Comparison of ENCODE assay signal across 12 cellular contexts in genomic region chr5:36502608-36503007, GRCh38.
A peak's percentile ranks its signal among the peaks of the same experiment; 100 is the strongest.
DNase-seq lines count a peak whose midpoint lies in the region; ATAC-seq, FAIRE-seq and TF ChIP-seq lines count a peak whose summit lies in the region.
"Had no signal": no experiment of that assay in that cellular context is flagged by ENCODE, and none has a peak within 500 bp of the region (broad histone marks: within the 10 kb centered on the region; RNA-seq: fewer than 3 reads in every experiment).

No MANE protein-coding gene starts in this region.

- no peak for TF ChIP-seq RAD21 in HepG2 (CRISPR knock-in tag; IDR thresholded peaks at IDR 0.05)

- H3K27ac ChIP-seq in HepG2 (ENCODE audit: extremely low read length, insufficient read depth, low read length) = no peak overlapping the region

- H4K20me1 ChIP-seq in HepG2 (ENCODE audit: insufficient read depth, low read length) = no peaks in the 10 kb centered on the region

- H3K4me1 ChIP-seq in HepG2 (ENCODE audit: insufficient read depth, low read length) = peaks cover 7% of the 10 kb centered on the region; the same call in 1 of the 2 replicates

- H3K4me3 ChIP-seq in AG10803 (ENCODE audit: low read length) = no peak overlapping the region
- H3K4me3 ChIP-seq in MG63 = no peak overlapping the region
- no peak overlapping the region for H3K4me3 ChIP-seq in HepG2 (replicated peaks in 1 of 3; ENCODE audit: insufficient read depth in 1 of 3, low read depth in 2 of 3, low read length in 3 of 3)

- in situ Hi-C loops in HepG2 (cut with HindIII; ENCODE audit: extremely low pct_ligation_motif_present, low pct_unique_long_range_greater_than_20kb) = loop anchor here (5.0 to 25.0 kb wide), 2 partner anchors 85 to 240 kb away; no protein-coding TSS in a partner anchor

- DNase-seq in AG10803 (ENCODE audit: low read depth) = peak; percentile 99
- DNase-seq in MG63 = peak; percentile 81
- peak; percentile 80 for DNase-seq in brain pericyte (ENCODE audit: low read depth, low spot score)
- DNase-seq in HepG2 (ENCODE audit: low spot score) = no peak
- no peak for DNase-seq in HuH-7 (ENCODE audit: low spot score)
- DNase-seq in superior temporal gyrus (ENCODE audit: extremely low spot score) = no peak
- no peak for DNase-seq in NCI-H2227 treated with DMSO at 0.1 percent for 48 hours (lab: John Stamatoyannopoulos, UW)
- DNase-seq: activated T-cell treated with anti-CD3 and anti-CD28 coated beads, Interleukin-2, amount 50 U/mL, for 4 hours; CD4-positive, CD25-positive, alpha-beta regulatory T cell; stimulated activated CD4-positive, alpha-beta T cell treated with anti-CD3 and anti-CD28 coated beads, Interleukin-1b, Interleukin-23, amount 100 ng/mL, for 48 hours had no signal

- FAIRE-seq in HepG2 (lab: Jason Lieb, UNC) = no peak

- no peaks in the 10 kb centered on the region for H3K27me3 ChIP-seq in MG63
- H3K27me3 ChIP-seq in HepG2 (ENCODE audit: control insufficient read depth in 1 of 2, insufficient read depth in 2 of 2, low read length in 2 of 2) = no peaks in the 10 kb centered on the region

- no peak for TF ChIP-seq CTCF in AG10803 (conservative IDR thresholded peaks at IDR 0.05; ENCODE audit: low read length)
- TF ChIP-seq CTCF in HepG2 (CRISPR knock-in tag; IDR thresholded peaks at IDR 0.05) = no peak

- H3K9ac ChIP-seq in HepG2 (ENCODE audit: insufficient read depth, low read depth, low read length) = no peak overlapping the region

- H3K79me2 ChIP-seq in HepG2 (ENCODE audit: insufficient read depth, low read length) = no peaks in the 10 kb centered on the region

- no peaks in the 10 kb centered on the region for H3K9me3 ChIP-seq in MG63
- H3K9me3 ChIP-seq in HepG2 (ENCODE audit: low read length) = no peaks in the 10 kb centered on the region

- H3K36me3 ChIP-seq in MG63 (no peaks in the 10 kb centered on the region), HepG2 (replicated peaks in 1 of 2; ENCODE audit: control insufficient read depth in 1 of 2, insufficient read depth in 2 of 2, low read length in 2 of 2) (no peaks in the 10 kb centered on the region)

- TF ChIP-seq EP300 in HepG2 (IDR thresholded peaks at IDR 0.05; ENCODE audit: low read depth in 2 of 2, low read length in 2 of 2) (no peak), HepG2 (CRISPR knock-in tag; IDR thresholded peaks at IDR 0.05; ENCODE audit: borderline replicate concordance) (no peak)

- BruUV-seq in HepG2 (replicated peaks; lab: Mats Ljungman, UMichigan) = no TSS peak

- ATAC-seq in HepG2 = no peak
- ATAC-seq in GM19324 (IDR thresholded peaks at IDR 0.05; ENCODE audit: low FRiP score, unreplicated experiment) = no peak
- ATAC-seq: activated T-cell treated with anti-CD3 and anti-CD28 coated beads, Interleukin-2, amount 50 U/mL, for 4 hours; natural killer cell treated with Interleukin-12 subunit alpha and Interleukin-12 subunit beta and Interleukin-15 and Interleukin-18, amount 100 ng/mL, for 72 hours had no signal

- POLR2A ChIA-PET in HepG2 (lab: Yijun Ruan, JAX) = no interaction called here

- H3K4me2 ChIP-seq in HepG2 (ENCODE audit: low read depth, low read length) = no peak overlapping the region

- WGBS in HepG2 (ENCODE audit: low lambda C conversion rate) = 12% methylated on average over 6 of the region's 6 CpGs

- no peak overlapping the region for H2AFZ ChIP-seq in HepG2 (ENCODE audit: low read length)

- CTCF ChIA-PET in HepG2 (lab: Yijun Ruan, JAX; ENCODE audit: low intra/inter-chr PET ratio, low total read pairs) = no interaction called here

- intact Hi-C loops in HepG2 (cut with micrococcal nuclease; ENCODE audit: unreplicated experiment) = loop anchor here (10.0 kb wide), 1 partner anchor 428 kb away; no protein-coding TSS in a partner anchor

- no peak for TF ChIP-seq POLR2A in HepG2 (IDR thresholded peaks at IDR 0.05; ENCODE audit: insufficient read depth in 1 of 2, low read depth in 2 of 2, low read length in 2 of 2)

TF ChIP-seq in HepG2, 621 proteins besides CTCF, POLR2A, EP300 and RAD21:
- TF ChIP-seq CREB1 (IDR thresholded peaks at IDR 0.05) (0 out of 2 replicates have a peak, but pooled peaks have one; percentile 22), CREB1 (CRISPR knock-in tag; IDR thresholded peaks at IDR 0.05) (no peak), ZNF644 (CRISPR knock-in tag; IDR thresholded peaks at IDR 0.05; ENCODE audit: low read depth) (no peak), ATF7 (IDR thresholded peaks at IDR 0.05) (peak; percentile 13; the same call in 1 of the 2 replicates), ATF7 (CRISPR knock-in tag; IDR thresholded peaks at IDR 0.05) (no peak), ZNF432 (CRISPR knock-in tag; IDR thresholded peaks at IDR 0.05; ENCODE audit: borderline replicate concordance) (no peak), GTF2F1 (IDR thresholded peaks at IDR 0.05; ENCODE audit: low read length) (no peak)
- TF ChIP-seq, protein P1, sequence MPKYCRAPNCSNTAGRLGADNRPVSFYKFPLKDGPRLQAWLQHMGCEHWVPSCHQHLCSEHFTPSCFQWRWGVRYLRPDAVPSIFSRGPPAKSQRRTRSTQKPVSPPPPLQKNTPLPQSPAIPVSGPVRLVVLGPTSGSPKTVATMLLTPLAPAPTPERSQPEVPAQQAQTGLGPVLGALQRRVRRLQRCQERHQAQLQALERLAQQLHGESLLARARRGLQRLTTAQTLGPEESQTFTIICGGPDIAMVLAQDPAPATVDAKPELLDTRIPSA (CRISPR knock-in tag; IDR thresholded peaks at IDR 0.05; ENCODE audit: borderline replicate concordance) = no peak

Comparison
In these comparisons a context has a peak if more than half of its experiments do, and no peak if none do; other contexts are left out.
1. DNase-seq: peak in AG10803 (single experiment), MG63 (single experiment) and brain pericyte (single experiment); none in HepG2 (single experiment), HuH-7 (single experiment), superior temporal gyrus (single experiment) and NCI-H2227 treated with DMSO at 0.1 percent for 48 hours (single experiment).